Comparison of ENCODE assay signal across 14 cellular contexts in genomic region chr7:130553398-130554029, GRCh38.
DNase-seq lines count a peak whose midpoint lies in the region; TF ChIP-seq lines count a peak whose summit lies in the region.
"Had no signal": no experiment of that assay in that cellular context is flagged by ENCODE, and none has a peak within 500 bp of the region (broad histone marks: within the 10 kb centered on the region; RNA-seq: fewer than 3 reads in every experiment).

No MANE protein-coding gene starts in this region.

- H3K36me3 Mint-ChIP-seq in chondrocyte (ENCODE audit: low read depth) (peaks cover 12% of the 10 kb centered on the region), nephron progenitor cell (ENCODE audit: low read depth) (peaks cover 74% of the 10 kb centered on the region)

- H3K4me3 Mint-ChIP-seq in chondrocyte (ENCODE audit: unreplicated experiment) (no peak overlapping the region), nephron progenitor cell (no peak overlapping the region)
- H3K4me3 Mint-ChIP-seq: CD4-positive, alpha-beta T cell; HFFc6 had no signal

- H3K27me3 Mint-ChIP-seq in chondrocyte (ENCODE audit: low read depth), result no peaks in the 10 kb centered on the region
- no peaks in the 10 kb centered on the region for H3K27me3 Mint-ChIP-seq in nephron progenitor cell (ENCODE audit: low read depth, poor library complexity)
- H3K27me3 Mint-ChIP-seq: CD4-positive, alpha-beta T cell had no signal

- peak; percentile 8 for DNase-seq in DMS79 treated with DMSO at 0.1 percent for 48 hours (lab: John Stamatoyannopoulos, UW)
- no peak for DNase-seq in DMS79 (lab: John Stamatoyannopoulos, UW)
- no peak for DNase-seq in chondrocyte (ENCODE audit: low spot score)
- DNase-seq in nephron progenitor cell, result no peak
- DNase-seq in NCI-H1436 (lab: John Stamatoyannopoulos, UW), result no peak
- DNase-seq in activated CD4-positive, alpha-beta T cell treated with anti-CD3 and anti-CD28 coated beads for 48 hours, result no peak
- DNase-seq in activated CD4-positive, CD25-positive, alpha-beta regulatory T cell (lab: John Stamatoyannopoulos, UW), result no peak
- DNase-seq: AML-193; Caco-2; CD4-positive, alpha-beta T cell; EL; GOT3; H7; HFFc6 had no signal

- peak overlapping the region; percentile 3 for H3K27ac Mint-ChIP-seq in chondrocyte (ENCODE audit: unreplicated experiment)
- peak overlapping the region; percentile 16 for H3K27ac Mint-ChIP-seq in nephron progenitor cell
- H3K27ac Mint-ChIP-seq: CD4-positive, alpha-beta T cell; HFFc6 had no signal

- H3K4me1 Mint-ChIP-seq in chondrocyte (ENCODE audit: low read depth) (peaks cover 9% of the 10 kb centered on the region), nephron progenitor cell (no peaks in the 10 kb centered on the region)

- TF ChIP-seq CTCF in chondrocyte (IDR thresholded peaks at IDR 0.05) (no peak), nephron progenitor cell (IDR thresholded peaks at IDR 0.05) (no peak)

- H3K9me3 Mint-ChIP-seq in chondrocyte (ENCODE audit: low read depth), result no peaks in the 10 kb centered on the region
- H3K9me3 Mint-ChIP-seq in nephron progenitor cell, result peaks cover 10% of the 10 kb centered on the region
- H3K9me3 Mint-ChIP-seq: CD4-positive, alpha-beta T cell; HFFc6 had no signal
